ENCODE assay signal across 30 cellular contexts in the genomic region with DNA sequence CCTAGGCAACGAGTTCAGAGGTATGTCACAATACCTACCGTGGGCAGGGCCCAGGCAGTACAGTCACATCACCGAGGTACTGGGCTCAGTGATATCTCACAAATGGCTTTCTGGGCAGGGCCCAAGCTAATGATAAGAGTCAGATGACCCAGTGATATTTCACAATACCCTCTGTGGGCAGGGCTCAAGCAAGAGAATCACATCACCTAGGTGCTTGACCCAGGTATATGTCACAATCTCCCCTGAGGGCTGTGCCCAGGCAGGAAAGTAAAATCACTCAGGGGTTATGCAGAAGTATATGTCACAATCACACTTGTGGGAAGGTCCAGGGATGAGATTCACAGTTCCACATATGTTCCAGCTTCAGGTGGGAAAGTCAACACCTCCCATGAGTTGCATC. TPM values are rescaled to one million over a fixed set of nuclear protein-coding genes. Genes with fewer than 3 reads are reported as not detected.
"Had no signal": no experiment of that assay in that cellular context is flagged by ENCODE, and none has a peak within 500 bp of the region (broad histone marks: within the 10 kb centered on the region; RNA-seq: fewer than 3 reads in every experiment).

No MANE protein-coding gene starts in this region.

- H3K4me3 ChIP-seq: colonic mucosa, dorsolateral prefrontal cortex, esophagus squamous epithelium, gastrocnemius medialis, heart right ventricle, left ventricle myocardium inferior, lower lobe of right lung, mucosa of descending colon had no signal

- H3K4me1 ChIP-seq: colonic mucosa, esophagus squamous epithelium, gastrocnemius medialis, heart right ventricle, left ventricle myocardium inferior, lower lobe of right lung had no signal

- H3K9me3 ChIP-seq: colonic mucosa, gastrocnemius medialis had no signal

- H3K36me3 ChIP-seq: colonic mucosa, esophagus squamous epithelium, gastrocnemius medialis, heart right ventricle, left ventricle myocardium inferior, lower lobe of right lung had no signal

- H3K27me3 ChIP-seq: colonic mucosa, esophagus squamous epithelium, gastrocnemius medialis, heart right ventricle had no signal

- DNase-seq: colonic mucosa; dermis blood vessel endothelial cell; dorsolateral prefrontal cortex; effector CD4-positive, alpha-beta T cell; effector memory CD4-positive, alpha-beta T cell; esophagus squamous epithelium; foreskin fibroblast; foreskin melanocyte; gastrocnemius medialis; glutamatergic neuron; head of caudate nucleus; heart right ventricle; hippocampal formation; left cardiac atrium; left ventricle myocardium inferior; lower lobe of right lung; mesenchymal stem cell; mucosa of descending colon had no signal

- H3K27ac ChIP-seq: colonic mucosa, dorsolateral prefrontal cortex, esophagus squamous epithelium, gastrocnemius medialis, heart right ventricle, left ventricle myocardium inferior, lower lobe of right lung had no signal

- ATAC-seq: gastrocnemius medialis, heart right ventricle, left cardiac atrium, lower lobe of right lung, mucosa of descending colon had no signal

RNA-seq across cellular contexts. Expression of a gene that starts 45.3 kb away (rescaled TPM):
- total RNA-seq: chondrocyte, colonic mucosa, dermis blood vessel endothelial cell, endothelial cell of umbilical vein, epithelial cell of proximal tubule, esophagus squamous epithelium, gastrocnemius medialis, glomerular endothelial cell, heart right ventricle, kidney epithelial cell, left cardiac atrium, left ventricle myocardium inferior, lower leg skin, lower lobe of right lung, lung microvascular endothelial cell, mesenteric fat pad, mesothelial cell of epicardium, mucosa of descending colon, myocyte had no signal
- polyA plus RNA-seq: endothelial cell of umbilical vein, esophagus, heart right ventricle, keratinocyte had no signal
